In the genomic region with DNA sequence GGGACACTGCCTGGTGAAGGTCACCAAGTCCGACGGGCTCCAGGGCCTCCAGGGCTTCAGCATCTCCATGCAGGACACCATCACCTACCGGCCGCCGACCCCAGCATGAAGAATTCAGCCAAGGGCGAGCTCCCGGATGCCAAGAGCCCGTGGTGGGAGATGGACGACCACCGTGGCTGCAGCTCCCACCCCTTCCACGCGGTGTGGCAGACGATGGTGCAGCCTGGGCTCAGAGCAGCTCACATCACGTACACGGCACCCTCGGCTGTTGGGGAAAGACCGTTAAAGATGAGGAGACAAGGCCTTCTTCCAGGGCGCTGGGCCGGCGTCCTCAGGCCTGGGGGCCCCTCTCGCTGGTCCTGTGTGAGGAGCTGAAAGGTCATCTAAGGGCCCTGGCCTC, we compare ENCODE assay signal across 24 cellular contexts. TPM values are rescaled to one million over a fixed set of nuclear protein-coding genes. Genes with fewer than 3 reads are reported as not detected.
DNase-seq lines count a peak whose midpoint lies in the region; TF ChIP-seq lines count a peak whose summit lies in the region.
"Had no signal": no experiment of that assay in that cellular context is flagged by ENCODE, and none has a peak within 500 bp of the region (broad histone marks: within the 10 kb centered on the region; RNA-seq: fewer than 3 reads in every experiment).

No MANE protein-coding gene starts in this region.

- H3K36me3 ChIP-seq in H7 (replicated peaks; ENCODE audit: control insufficient read depth, insufficient read depth, low read length) (no peaks in the 10 kb centered on the region), neuronal stem cell (replicated peaks in 1 of 2; ENCODE audit: control insufficient read depth in 2 of 2, insufficient read depth in 2 of 2, low read length in 2 of 2) (peaks cover 0 to 2% of the 10 kb centered on the region in 2 donors), sigmoid colon (peaks cover 0 to 11% (median 0%) of the 10 kb centered on the region in 4 donors)
- H3K36me3 ChIP-seq: BE2C had no signal

- no peak overlapping the region for H2BK12ac ChIP-seq in neuronal stem cell (ENCODE audit: low read length)

- no peak for TF ChIP-seq EP300 in sigmoid colon (IDR thresholded peaks at IDR 0.05)

- H4K91ac ChIP-seq in neuronal stem cell (ENCODE audit: low read depth, low read length, poor library complexity), result no peak overlapping the region

- no peaks in the 10 kb centered on the region for H3K27me3 Mint-ChIP-seq in activated CD4-positive, alpha-beta T cell treated with anti-CD3 and anti-CD28 coated beads, Interleukin-2, amount 10 ng/mL, durations not matched to agents 24 days and 14 days

- no peak overlapping the region for H2AFZ ChIP-seq in neuronal stem cell (ENCODE audit: low read length)

- H3K4me1 Mint-ChIP-seq in activated CD4-positive, alpha-beta T cell treated with anti-CD3 and anti-CD28 coated beads, Interleukin-2, amount 10 ng/mL, durations not matched to agents 24 days and 14 days, result no peaks in the 10 kb centered on the region
- H3K4me1 Mint-ChIP-seq: CD4-positive, alpha-beta memory T cell; CD4-positive, CD25-positive, alpha-beta regulatory T cell; CD8-positive, alpha-beta memory T cell had no signal

- no peaks in the 10 kb centered on the region for H3K9me3 Mint-ChIP-seq in activated CD4-positive, alpha-beta T cell treated with anti-CD3 and anti-CD28 coated beads, Interleukin-2, amount 10 ng/mL, durations not matched to agents 24 days and 14 days

- peaks cover 2% of the 10 kb centered on the region for H3K79me1 ChIP-seq in neuronal stem cell (ENCODE audit: low read depth, low read length)

- TF ChIP-seq CTCF in sigmoid colon (IDR thresholded peaks at IDR 0.05), result no peak

- H3K18ac ChIP-seq in neuronal stem cell (ENCODE audit: low read length), result peak overlapping the region; percentile 32

- TF ChIP-seq POLR2A in sigmoid colon (IDR thresholded peaks at IDR 0.05), result no peak

- no peak overlapping the region for H2BK15ac ChIP-seq in neuronal stem cell (ENCODE audit: low read length)

- no peaks in the 10 kb centered on the region for H3K36me3 Mint-ChIP-seq in activated CD4-positive, alpha-beta T cell treated with anti-CD3 and anti-CD28 coated beads, Interleukin-2, amount 10 ng/mL, durations not matched to agents 24 days and 14 days (ENCODE audit: low read depth)
- H3K36me3 Mint-ChIP-seq: CD14-positive monocyte; CD4-positive, alpha-beta memory T cell; CD4-positive, CD25-positive, alpha-beta regulatory T cell had no signal

- H2AK5ac ChIP-seq in neuronal stem cell (ENCODE audit: low read depth, low read length), result no peak overlapping the region

- DNase-seq in activated CD4-positive, alpha-beta T cell treated with anti-CD3 and anti-CD28 coated beads, Interleukin-2, amount 10 ng/mL, durations not matched to agents 24 days and 14 days, result peak; percentile 43
- no peak for DNase-seq in activated CD4-positive, alpha-beta T cell treated with anti-CD3 and anti-CD28 coated beads for 48 hours
- peak; percentile 30 for DNase-seq in H7
- DNase-seq in neuronal stem cell (ENCODE audit: low spot score), result no peak
- DNase-seq in sigmoid colon, result no peak
- no peak for DNase-seq in activated CD8-positive, alpha-beta memory T cell treated with anti-CD3 and anti-CD28 coated beads for 24 hours
- DNase-seq: BE2C; C1 segment of cervical spinal cord; CD4-positive, alpha-beta memory T cell; CD4-positive, CD25-positive, alpha-beta regulatory T cell; CD8-positive, alpha-beta memory T cell; COR-L47; DMS 273 treated with DMSO at 0.1 percent for 48 hours; DMS153; DMS53; DMS79; DND-41; EL; GDM1 had no signal

- intact Hi-C loops in activated CD4-positive, alpha-beta T cell treated with anti-CD3 and anti-CD28 coated beads, Interleukin-2, amount 10 ng/mL, durations not matched to agents 24 days and 14 days (cut with micrococcal nuclease), result no loop called here
- intact Hi-C loops in sigmoid colon (cut with DNase I), result no loop called here

- WGBS in neuronal stem cell (ENCODE audit: extremely low coverage in 2 of 2, insufficient read length in 2 of 2, insufficient replicate concordance in 1 of 2), 2 donors, result no CpG with 5 or more reads among the region's 21 CpGs
- WGBS in sigmoid colon, 2 donors, result 94 to 96% methylated on average over 21 of the region's 21 CpGs

- H2BK120ac ChIP-seq in neuronal stem cell (ENCODE audit: low read depth, low read length), result no peak overlapping the region

- H3K27ac Mint-ChIP-seq in activated CD4-positive, alpha-beta T cell treated with anti-CD3 and anti-CD28 coated beads, Interleukin-2, amount 10 ng/mL, durations not matched to agents 24 days and 14 days, result no peak overlapping the region
- H3K27ac Mint-ChIP-seq: CD14-positive monocyte; CD4-positive, alpha-beta memory T cell; CD8-positive, alpha-beta memory T cell had no signal

- H3K23ac ChIP-seq in neuronal stem cell (ENCODE audit: low read depth, low read length, poor library complexity), result peak overlapping the region; percentile 82

- no peaks in the 10 kb centered on the region for H3K27me3 ChIP-seq in H7 (ENCODE audit: control insufficient read depth, insufficient read depth, low read length)
- peaks cover 0 to 2% (median 0%) of the 10 kb centered on the region in 3 experiments for H3K27me3 ChIP-seq in neuronal stem cell (ENCODE audit: control insufficient read depth in 3 of 3, insufficient read depth in 3 of 3, low read depth in 1 of 3, low read length in 3 of 3)
- H3K27me3 ChIP-seq in sigmoid colon, result no peaks in the 10 kb centered on the region
- H3K27me3 ChIP-seq: BE2C, BLaER1 had no signal

- no peak overlapping the region for H3K9ac ChIP-seq in neuronal stem cell (ENCODE audit: low read depth, low read length, poor library complexity)
- H3K9ac ChIP-seq: BLaER1 had no signal

- H3K4me1 ChIP-seq in neuronal stem cell (ENCODE audit: control insufficient read depth in 2 of 2, insufficient read depth in 1 of 2, low read depth in 1 of 2, low read length in 2 of 2) (no peaks in the 10 kb centered on the region), sigmoid colon (no peaks in the 10 kb centered on the region)
- H3K4me1 ChIP-seq: A549, BE2C, BLaER1 had no signal

- H3K27ac ChIP-seq in neuronal stem cell (replicated peaks; ENCODE audit: low read length) (no peak overlapping the region), sigmoid colon (no peak overlapping the region)
- H3K27ac ChIP-seq: 22Rv1, A549, BLaER1 had no signal

- no peak overlapping the region for H3K4me3 ChIP-seq in H7 (ENCODE audit: insufficient read depth, low read depth, low read length)
- peak overlapping the region in 1 of 2 donors; percentile 60 for H3K4me3 ChIP-seq in neuronal stem cell (ENCODE audit: low read length in 2 of 2)
- H3K4me3 ChIP-seq in sigmoid colon, result no peak overlapping the region
- H3K4me3 ChIP-seq: A549, BLaER1, GM12878 had no signal

- no peak overlapping the region for H2BK5ac ChIP-seq in neuronal stem cell (ENCODE audit: low read length)

- H3K14ac ChIP-seq in neuronal stem cell (ENCODE audit: low read length), result peak overlapping the region; percentile 91

- no peak overlapping the region for H4K8ac ChIP-seq in neuronal stem cell (ENCODE audit: low read depth, low read length)

- H3K4ac ChIP-seq in neuronal stem cell (ENCODE audit: low read length), result no peak overlapping the region

- no peak overlapping the region for H3K4me2 ChIP-seq in neuronal stem cell (ENCODE audit: insufficient read depth, low read length, poor library complexity, severe bottlenecking)
- H3K4me2 ChIP-seq: A549, BLaER1 had no signal

- H3K9me3 ChIP-seq in neuronal stem cell (replicated peaks in 1 of 2; ENCODE audit: control insufficient read depth in 2 of 2, insufficient read depth in 1 of 2, low read depth in 1 of 2, low read length in 2 of 2) (peaks cover 0 to 9% of the 10 kb centered on the region in 2 donors), sigmoid colon (no peaks in the 10 kb centered on the region)
- H3K9me3 ChIP-seq: A549, BE2C had no signal

- H3K4me3 Mint-ChIP-seq in activated CD4-positive, alpha-beta T cell treated with anti-CD3 and anti-CD28 coated beads, Interleukin-2, amount 10 ng/mL, durations not matched to agents 24 days and 14 days, result no peak overlapping the region
- H3K4me3 Mint-ChIP-seq: CD14-positive monocyte; CD4-positive, alpha-beta memory T cell; CD4-positive, CD25-positive, alpha-beta regulatory T cell; CD8-positive, alpha-beta memory T cell had no signal

RNA-seq across cellular contexts. Expression of a gene that starts 31.2 kb away (rescaled TPM):
- 29.3 and 29.8 TPM in 2 replicates for total RNA-seq in activated CD4-positive, alpha-beta T cell treated with anti-CD3 and anti-CD28 coated beads, Interleukin-2, amount 10 ng/mL, durations not matched to agents 24 days and 14 days
- total RNA-seq in H7 (2014; rRNA removed; shearing (Covaris generic)), result 45.5 and 49.2 TPM in 2 replicates
- polyA plus RNA-seq in neuronal stem cell (2013, experiment 1 of 2), result 29.1 TPM
- 29.0 TPM for polyA plus RNA-seq in neuronal stem cell (2013, experiment 2 of 2)
- 10 to 100 TPM; 13.0 to 18.0 (median 13.3) TPM for total RNA-seq in sigmoid colon
- polyA plus RNA-seq in sigmoid colon, result 10 to 100 TPM in 1 of 3 donors, 1 to 10 TPM in 2; 3.6 to 10.3 (median 4.9) TPM

RNA-seq across cellular contexts. Expression of a gene that starts 43.6 kb away (rescaled TPM):
- total RNA-seq in activated CD4-positive, alpha-beta T cell treated with anti-CD3 and anti-CD28 coated beads, Interleukin-2, amount 10 ng/mL, durations not matched to agents 24 days and 14 days, result 46.0 and 49.9 TPM in 2 replicates
- total RNA-seq in H7 (2014; rRNA removed; shearing (Covaris generic)), result 37.2 and 45.2 TPM in 2 replicates
- 19.9 TPM for polyA plus RNA-seq in neuronal stem cell (2013, experiment 1 of 2)
- polyA plus RNA-seq in neuronal stem cell (2013, experiment 2 of 2), result 19.0 TPM
- total RNA-seq in sigmoid colon, result 10 to 100 TPM; 20.2 to 39.5 (median 28.4) TPM
- 10 to 100 TPM in 2 of 3 donors, 1 to 10 TPM in 1; 9.0 to 21.5 (median 10.8) TPM for polyA plus RNA-seq in sigmoid colon

Comparison
In these comparisons a context has a peak if more than half of its experiments do, and no peak if none do; other contexts are left out.
1. DNase-seq: peak in activated CD4-positive, alpha-beta T cell treated with anti-CD3 and anti-CD28 coated beads, Interleukin-2, amount 10 ng/mL, durations not matched to agents 24 days and 14 days (single experiment) and H7 (single experiment); none in activated CD4-positive, alpha-beta T cell treated with anti-CD3 and anti-CD28 coated beads for 48 hours (single experiment), neuronal stem cell (single experiment), sigmoid colon (single experiment) and activated CD8-positive, alpha-beta memory T cell treated with anti-CD3 and anti-CD28 coated beads for 24 hours (single experiment).